In the genomic region with DNA sequence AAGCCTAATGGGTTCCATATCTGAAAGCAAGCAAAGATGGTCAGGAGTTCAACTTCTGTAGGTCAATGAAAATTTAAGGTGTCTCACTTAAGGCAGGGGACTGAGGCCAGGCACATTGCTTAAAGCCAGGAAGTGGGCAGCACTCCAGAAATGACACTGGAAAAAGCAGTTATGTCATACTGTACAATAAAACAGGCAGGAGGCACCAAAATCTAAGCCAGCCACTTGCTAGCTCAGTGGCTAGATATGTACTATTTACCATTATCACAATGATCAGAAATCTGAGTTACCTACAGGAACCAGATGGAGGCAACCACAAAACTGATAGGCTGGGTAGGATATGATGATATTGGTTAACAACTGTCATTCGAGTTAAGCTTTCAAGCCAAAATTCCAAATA, we compare ENCODE assay signal across 1 cellular context.
TF ChIP-seq lines count a peak whose summit lies in the region.

No MANE protein-coding gene starts in this region.

TF ChIP-seq in IMR-90, 13 proteins besides CTCF, POLR2A, EP300 and RAD21:
- TF ChIP-seq CHD1 (IDR thresholded peaks at IDR 0.05; ENCODE audit: low read depth, low read length), result no peak
- no peak for TF ChIP-seq SMC3 (IDR thresholded peaks at IDR 0.05; ENCODE audit: low read depth, low read length)
- TF ChIP-seq RFX5 (IDR thresholded peaks at IDR 0.05; ENCODE audit: low read depth, low read length), result no peak
- no peak for TF ChIP-seq FOS (IDR thresholded peaks at IDR 0.05; ENCODE audit: low read depth, low read length)
- no peak for TF ChIP-seq BHLHE40 (IDR thresholded peaks at IDR 0.05; ENCODE audit: low read depth, low read length)
- TF ChIP-seq MXI1 (IDR thresholded peaks at IDR 0.05; ENCODE audit: borderline replicate concordance, low read depth, low read length), result no peak
- no peak for TF ChIP-seq MAZ (IDR thresholded peaks at IDR 0.05; ENCODE audit: borderline replicate concordance, low read depth, low read length)
- no peak for TF ChIP-seq CEBPB (IDR thresholded peaks at IDR 0.05; ENCODE audit: low read depth, low read length)
- TF ChIP-seq MAFK (IDR thresholded peaks at IDR 0.05; ENCODE audit: low read depth, low read length), result no peak
- no peak for TF ChIP-seq RCOR1 (IDR thresholded peaks at IDR 0.05; ENCODE audit: insufficient replicate concordance, low read length)
- TF ChIP-seq, protein P1, sequence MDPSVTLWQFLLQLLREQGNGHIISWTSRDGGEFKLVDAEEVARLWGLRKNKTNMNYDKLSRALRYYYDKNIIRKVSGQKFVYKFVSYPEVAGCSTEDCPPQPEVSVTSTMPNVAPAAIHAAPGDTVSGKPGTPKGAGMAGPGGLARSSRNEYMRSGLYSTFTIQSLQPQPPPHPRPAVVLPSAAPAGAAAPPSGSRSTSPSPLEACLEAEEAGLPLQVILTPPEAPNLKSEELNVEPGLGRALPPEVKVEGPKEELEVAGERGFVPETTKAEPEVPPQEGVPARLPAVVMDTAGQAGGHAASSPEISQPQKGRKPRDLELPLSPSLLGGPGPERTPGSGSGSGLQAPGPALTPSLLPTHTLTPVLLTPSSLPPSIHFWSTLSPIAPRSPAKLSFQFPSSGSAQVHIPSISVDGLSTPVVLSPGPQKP (IDR thresholded peaks at IDR 0.05; ENCODE audit: borderline replicate concordance, low read depth, low read length), result no peak
